ENCODE assay signal across 1 cellular context in the genomic region with DNA sequence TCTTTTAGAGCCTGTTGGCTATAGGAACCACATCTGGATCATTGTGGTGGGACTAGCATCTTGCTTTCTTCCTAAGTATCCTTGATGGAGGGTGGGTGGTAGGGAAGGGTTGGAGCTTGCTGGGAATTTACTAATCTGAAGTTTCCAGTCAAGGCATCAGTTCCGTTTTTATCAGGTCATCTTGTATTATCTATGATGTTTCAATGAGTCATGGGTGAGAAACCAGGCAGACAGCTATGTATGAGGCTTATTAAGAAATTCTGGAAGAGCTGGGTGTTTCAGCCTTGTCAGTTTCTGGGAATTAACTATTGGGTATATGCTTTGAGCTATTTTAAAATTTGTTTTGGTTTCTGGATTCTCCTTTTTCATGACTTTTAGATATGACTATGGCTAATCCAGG.
A peak's percentile ranks its signal among the peaks of the same experiment; 100 is the strongest.
TF ChIP-seq lines count a peak whose summit lies in the region.

No MANE protein-coding gene starts in this region.

TF ChIP-seq in A549, 52 proteins besides CTCF, POLR2A, EP300 and RAD21 (continued from another document):
- TF ChIP-seq HOXB5 (CRISPR knock-in tag; IDR thresholded peaks at IDR 0.05) (no peak), FOSL2 (IDR thresholded peaks at IDR 0.05) (no peak), FOSL2 (CRISPR knock-in tag; IDR thresholded peaks at IDR 0.05) (peak; percentile 20; the same call in 1 of the 2 replicates)
